ENCODE assay signal across 2 cellular contexts in the genomic region with DNA sequence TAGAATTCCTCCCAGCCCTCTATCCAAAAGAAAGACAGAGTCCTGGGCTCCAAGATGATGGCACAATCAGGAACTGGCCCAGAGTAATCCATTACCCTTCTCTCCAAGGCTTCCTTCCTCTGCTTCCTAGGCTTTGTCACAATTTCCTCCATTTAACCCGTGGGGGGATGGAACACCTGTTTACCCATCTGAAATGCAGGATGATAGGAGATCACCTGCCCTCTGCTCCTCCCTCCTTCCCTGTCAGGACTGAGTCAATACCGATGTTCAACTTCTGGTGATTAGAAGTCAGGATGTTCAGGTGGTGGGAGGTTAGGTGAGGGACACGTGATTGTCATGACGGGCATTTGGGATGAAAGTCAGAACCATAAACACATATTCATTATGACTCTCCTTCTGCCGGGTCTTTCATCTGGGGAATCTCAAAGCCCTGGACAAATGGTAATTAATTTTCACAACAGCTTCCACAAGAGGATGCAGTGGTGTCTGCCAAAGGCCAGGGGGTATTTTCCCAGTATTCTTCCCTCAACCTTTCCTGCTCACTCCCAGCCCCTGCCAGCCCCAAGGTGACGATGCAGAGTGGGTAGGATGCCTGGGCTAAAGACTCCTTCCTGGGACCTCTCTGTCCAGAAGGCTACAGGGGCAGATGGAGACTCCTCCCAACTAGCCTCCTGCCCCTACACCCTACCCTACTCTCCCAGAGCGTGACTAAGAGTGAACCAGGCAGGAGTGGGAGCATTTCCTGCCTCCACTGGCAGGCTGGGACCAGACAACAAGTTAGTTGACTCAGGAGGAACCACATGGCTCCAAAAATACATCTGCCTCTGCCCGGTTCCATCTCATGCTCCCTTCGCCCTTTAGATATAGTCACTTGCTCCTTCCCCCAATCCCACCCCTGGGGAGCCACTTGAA.
A peak's percentile ranks its signal among the peaks of the same experiment; 100 is the strongest.
TF ChIP-seq lines count a peak whose summit lies in the region.

No MANE protein-coding gene starts in this region.

TF ChIP-seq in A549, 52 proteins besides CTCF, POLR2A, EP300 and RAD21 (continued from another document and continues in another):
- TF ChIP-seq, protein P1, sequence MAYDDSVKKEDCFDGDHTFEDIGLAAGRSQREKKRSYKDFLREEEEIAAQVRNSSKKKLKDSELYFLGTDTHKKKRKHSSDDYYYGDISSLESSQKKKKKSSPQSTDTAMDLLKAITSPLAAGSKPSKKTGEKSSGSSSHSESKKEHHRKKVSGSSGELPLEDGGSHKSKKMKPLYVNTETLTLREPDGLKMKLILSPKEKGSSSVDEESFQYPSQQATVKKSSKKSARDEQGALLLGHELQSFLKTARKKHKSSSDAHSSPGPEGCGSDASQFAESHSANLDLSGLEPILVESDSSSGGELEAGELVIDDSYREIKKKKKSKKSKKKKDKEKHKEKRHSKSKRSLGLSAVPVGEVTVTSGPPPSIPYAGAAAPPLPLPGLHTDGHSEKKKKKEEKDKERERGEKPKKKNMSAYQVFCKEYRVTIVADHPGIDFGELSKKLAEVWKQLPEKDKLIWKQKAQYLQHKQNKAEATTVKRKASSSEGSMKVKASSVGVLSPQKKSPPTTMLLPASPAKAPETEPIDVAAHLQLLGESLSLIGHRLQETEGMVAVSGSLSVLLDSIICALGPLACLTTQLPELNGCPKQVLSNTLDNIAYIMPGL (CRISPR knock-in tag; IDR thresholded peaks at IDR 0.05; ENCODE audit: borderline replicate concordance), result no peak
- TF ChIP-seq HOXA7 (CRISPR knock-in tag; IDR thresholded peaks at IDR 0.05), result 0 out of 2 replicates have a peak, but pooled peaks have one; percentile 70
- TF ChIP-seq MYC (IDR thresholded peaks at IDR 0.05; ENCODE audit: borderline replicate concordance, low read length), result no peak
- no peak for TF ChIP-seq EHMT2 (IDR thresholded peaks at IDR 0.05; ENCODE audit: low read depth)
- TF ChIP-seq TP53 (CRISPR knock-in tag; IDR thresholded peaks at IDR 0.05), result peak; percentile 27; the same call in 1 of the 2 replicates
- peak; percentile 16; the same call in 1 of the 2 replicates for TF ChIP-seq FOSB (CRISPR knock-in tag; IDR thresholded peaks at IDR 0.05)
- TF ChIP-seq, protein P2, sequence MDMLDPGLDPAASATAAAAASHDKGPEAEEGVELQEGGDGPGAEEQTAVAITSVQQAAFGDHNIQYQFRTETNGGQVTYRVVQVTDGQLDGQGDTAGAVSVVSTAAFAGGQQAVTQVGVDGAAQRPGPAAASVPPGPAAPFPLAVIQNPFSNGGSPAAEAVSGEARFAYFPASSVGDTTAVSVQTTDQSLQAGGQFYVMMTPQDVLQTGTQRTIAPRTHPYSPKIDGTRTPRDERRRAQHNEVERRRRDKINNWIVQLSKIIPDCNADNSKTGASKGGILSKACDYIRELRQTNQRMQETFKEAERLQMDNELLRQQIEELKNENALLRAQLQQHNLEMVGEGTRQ (IDR thresholded peaks at IDR 0.05), result no peak
- TF ChIP-seq, protein P3, sequence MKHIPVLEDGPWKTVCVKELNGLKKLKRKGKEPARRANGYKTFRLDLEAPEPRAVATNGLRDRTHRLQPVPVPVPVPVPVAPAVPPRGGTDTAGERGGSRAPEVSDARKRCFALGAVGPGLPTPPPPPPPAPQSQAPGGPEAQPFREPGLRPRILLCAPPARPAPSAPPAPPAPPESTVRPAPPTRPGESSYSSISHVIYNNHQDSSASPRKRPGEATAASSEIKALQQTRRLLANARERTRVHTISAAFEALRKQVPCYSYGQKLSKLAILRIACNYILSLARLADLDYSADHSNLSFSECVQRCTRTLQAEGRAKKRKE (CRISPR knock-in tag; IDR thresholded peaks at IDR 0.05; ENCODE audit: low read depth), result no peak
- TF ChIP-seq FOXS1 (CRISPR knock-in tag; IDR thresholded peaks at IDR 0.05), result no peak
- TF ChIP-seq SMC3 (IDR thresholded peaks at IDR 0.05), result no peak
- TF ChIP-seq, protein P4, sequence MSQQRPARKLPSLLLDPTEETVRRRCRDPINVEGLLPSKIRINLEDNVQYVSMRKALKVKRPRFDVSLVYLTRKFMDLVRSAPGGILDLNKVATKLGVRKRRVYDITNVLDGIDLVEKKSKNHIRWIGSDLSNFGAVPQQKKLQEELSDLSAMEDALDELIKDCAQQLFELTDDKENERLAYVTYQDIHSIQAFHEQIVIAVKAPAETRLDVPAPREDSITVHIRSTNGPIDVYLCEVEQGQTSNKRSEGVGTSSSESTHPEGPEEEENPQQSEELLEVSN (IDR thresholded peaks at IDR 0.05; ENCODE audit: borderline replicate concordance, low read depth), result no peak
- no peak for TF ChIP-seq PHF8 (IDR thresholded peaks at IDR 0.05; ENCODE audit: borderline replicate concordance, low read depth)
- TF ChIP-seq, protein P5, sequence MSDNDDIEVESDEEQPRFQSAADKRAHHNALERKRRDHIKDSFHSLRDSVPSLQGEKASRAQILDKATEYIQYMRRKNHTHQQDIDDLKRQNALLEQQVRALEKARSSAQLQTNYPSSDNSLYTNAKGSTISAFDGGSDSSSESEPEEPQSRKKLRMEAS (IDR thresholded peaks at IDR 0.05), result 0 out of 2 replicates have a peak, but pooled peaks have one; percentile 19
- TF ChIP-seq, protein P6, sequence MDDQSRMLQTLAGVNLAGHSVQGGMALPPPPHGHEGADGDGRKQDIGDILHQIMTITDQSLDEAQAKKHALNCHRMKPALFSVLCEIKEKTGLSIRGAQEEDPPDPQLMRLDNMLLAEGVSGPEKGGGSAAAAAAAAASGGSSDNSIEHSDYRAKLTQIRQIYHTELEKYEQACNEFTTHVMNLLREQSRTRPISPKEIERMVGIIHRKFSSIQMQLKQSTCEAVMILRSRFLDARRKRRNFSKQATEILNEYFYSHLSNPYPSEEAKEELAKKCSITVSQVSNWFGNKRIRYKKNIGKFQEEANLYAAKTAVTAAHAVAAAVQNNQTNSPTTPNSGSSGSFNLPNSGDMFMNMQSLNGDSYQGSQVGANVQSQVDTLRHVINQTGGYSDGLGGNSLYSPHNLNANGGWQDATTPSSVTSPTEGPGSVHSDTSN (IDR thresholded peaks at IDR 0.05), result no peak
- TF ChIP-seq NR3C1 (IDR thresholded peaks at IDR 0.05), result no peak
- TF ChIP-seq ZNF302 (CRISPR knock-in tag; IDR thresholded peaks at IDR 0.05), result no peak
- no peak for TF ChIP-seq MAFK (IDR thresholded peaks at IDR 0.05; ENCODE audit: partially characterized antibody)
- no peak for TF ChIP-seq BHLHE40 (IDR thresholded peaks at IDR 0.05; ENCODE audit: low read depth, low read length)
- no peak for TF ChIP-seq ZC3H11A (IDR thresholded peaks at IDR 0.05)

TF ChIP-seq in SK-N-SH, 30 proteins besides CTCF, POLR2A, EP300 and RAD21 (continued from another document):
- TF ChIP-seq, protein P7, sequence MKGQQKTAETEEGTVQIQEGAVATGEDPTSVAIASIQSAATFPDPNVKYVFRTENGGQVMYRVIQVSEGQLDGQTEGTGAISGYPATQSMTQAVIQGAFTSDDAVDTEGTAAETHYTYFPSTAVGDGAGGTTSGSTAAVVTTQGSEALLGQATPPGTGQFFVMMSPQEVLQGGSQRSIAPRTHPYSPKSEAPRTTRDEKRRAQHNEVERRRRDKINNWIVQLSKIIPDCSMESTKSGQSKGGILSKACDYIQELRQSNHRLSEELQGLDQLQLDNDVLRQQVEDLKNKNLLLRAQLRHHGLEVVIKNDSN (IDR thresholded peaks at IDR 0.05; ENCODE audit: borderline replicate concordance, low read depth), result no peak
- TF ChIP-seq SIN3A (IDR thresholded peaks at IDR 0.05; ENCODE audit: borderline replicate concordance, low read depth, low read length) (no peak), FOXJ3 (CRISPR knock-in tag; IDR thresholded peaks at IDR 0.05) (no peak), NFIC (IDR thresholded peaks at IDR 0.05; ENCODE audit: borderline replicate concordance) (peak; percentile 14; the same call in 1 of the 2 replicates), TCF12 (IDR thresholded peaks at IDR 0.05) (peak; percentile 23; the same call in 1 of the 2 replicates), ELF1 (IDR thresholded peaks at IDR 0.05) (no peak), JUND (IDR thresholded peaks at IDR 0.05) (no peak)
- TF ChIP-seq, protein P8, sequence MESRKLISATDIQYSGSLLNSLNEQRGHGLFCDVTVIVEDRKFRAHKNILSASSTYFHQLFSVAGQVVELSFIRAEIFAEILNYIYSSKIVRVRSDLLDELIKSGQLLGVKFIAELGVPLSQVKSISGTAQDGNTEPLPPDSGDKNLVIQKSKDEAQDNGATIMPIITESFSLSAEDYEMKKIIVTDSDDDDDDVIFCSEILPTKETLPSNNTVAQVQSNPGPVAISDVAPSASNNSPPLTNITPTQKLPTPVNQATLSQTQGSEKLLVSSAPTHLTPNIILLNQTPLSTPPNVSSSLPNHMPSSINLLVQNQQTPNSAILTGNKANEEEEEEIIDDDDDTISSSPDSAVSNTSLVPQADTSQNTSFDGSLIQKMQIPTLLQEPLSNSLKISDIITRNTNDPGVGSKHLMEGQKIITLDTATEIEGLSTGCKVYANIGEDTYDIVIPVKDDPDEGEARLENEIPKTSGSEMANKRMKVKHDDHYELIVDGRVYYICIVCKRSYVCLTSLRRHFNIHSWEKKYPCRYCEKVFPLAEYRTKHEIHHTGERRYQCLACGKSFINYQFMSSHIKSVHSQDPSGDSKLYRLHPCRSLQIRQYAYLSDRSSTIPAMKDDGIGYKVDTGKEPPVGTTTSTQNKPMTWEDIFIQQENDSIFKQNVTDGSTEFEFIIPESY (IDR thresholded peaks at IDR 0.05; ENCODE audit: borderline replicate concordance, low read depth), result no peak
- TF ChIP-seq, protein P6 (IDR thresholded peaks at IDR 0.05), result peak; percentile 31
